ENCODE assay signal across 8 cellular contexts in the genomic region with DNA sequence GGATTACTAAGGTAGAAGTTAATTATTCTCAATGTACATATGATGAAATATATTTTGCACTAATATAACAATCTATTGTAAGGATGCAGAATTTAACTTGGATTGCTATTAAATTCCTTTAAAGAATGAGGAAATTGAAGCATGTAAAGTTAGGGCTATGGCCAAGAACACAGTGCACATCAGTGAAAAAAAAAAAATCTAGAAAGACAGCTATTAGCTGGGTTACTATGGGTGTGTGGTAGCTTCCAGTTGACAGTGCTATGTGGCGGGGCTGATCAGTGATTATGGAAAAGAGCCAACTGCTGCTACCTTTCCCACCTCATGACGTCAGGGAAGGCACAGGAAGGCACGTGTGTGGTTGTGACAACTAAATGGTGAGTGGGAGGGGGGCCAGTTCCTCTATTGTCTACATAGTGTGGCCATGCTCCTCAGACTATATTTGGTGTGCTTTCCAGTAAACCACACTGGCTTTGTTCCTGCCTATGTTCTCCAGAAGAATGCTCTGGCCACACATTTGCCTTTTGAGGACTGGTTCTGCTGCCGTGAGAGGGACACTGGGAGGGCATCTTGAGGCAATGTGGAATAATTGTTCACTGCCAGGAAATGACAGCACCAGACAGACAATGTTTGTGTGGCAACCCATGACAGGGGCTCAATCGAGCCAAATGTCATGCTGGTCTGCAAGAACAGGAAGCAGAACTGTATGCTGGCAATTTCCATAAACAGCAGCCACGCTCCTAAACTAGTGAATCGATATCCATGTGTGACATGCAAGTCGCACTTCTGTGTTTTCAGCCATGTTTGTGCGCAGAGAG. TPM values are rescaled to one million over a fixed set of nuclear protein-coding genes. Genes with fewer than 3 reads are reported as not detected.
DNase-seq lines count a peak whose midpoint lies in the region; ATAC-seq and TF ChIP-seq lines count a peak whose summit lies in the region.

No MANE protein-coding gene starts in this region.

- H3K27ac Mint-ChIP-seq in activated CD4-positive, alpha-beta memory T cell treated with anti-CD3 and anti-CD28 coated beads for 36 hours, result peak overlapping the region; percentile 82
- H3K27ac Mint-ChIP-seq in naive thymus-derived CD4-positive, alpha-beta T cell, result peak overlapping the region; percentile 90 to 100 (median 100)

- POLR2A ChIA-PET in activated CD4-positive, alpha-beta memory T cell treated with anti-CD3 and anti-CD28 coated beads for 36 hours (lab: Charles Lee), result interaction anchor here (0.5 to 2.1 kb wide), 2 partner anchors 61 to 121 kb away, joined by 3 to 7 read pairs; a partner anchor contains a TSS
- POLR2A ChIA-PET in naive thymus-derived CD4-positive, alpha-beta T cell (lab: Charles Lee), result interaction anchor here (0.6 to 8.2 kb wide), 10 partner anchors 12 to 557 kb away, joined by 3 to 450 read pairs (median 4); a partner anchor contains a TSS

- H3K27ac ChIP-seq in C4-2B (peak overlapping the region; percentile 5; the same call in 1 of the 2 replicates), thoracic aorta (peak overlapping the region; percentile 47 to 72)
- peak overlapping the region; percentile 98 for H3K27ac ChIP-seq in naive thymus-derived CD4-positive, alpha-beta T cell (ENCODE audit: low read depth, low read length)

- intact Hi-C loops in activated CD4-positive, alpha-beta memory T cell treated with anti-CD3 and anti-CD28 coated beads for 36 hours (cut with micrococcal nuclease), result loop anchor here (2.0 to 10.0 kb wide), 2 partner anchors 405 to 1567 kb away; a partner anchor contains a TSS
- intact Hi-C loops in naive thymus-derived CD4-positive, alpha-beta T cell (cut with micrococcal nuclease), result loop anchor here in 1 of 2 donors (5.0 to 10.0 kb wide), 2 partner anchors 303 to 935 kb away; a partner anchor contains a TSS

- H3K36me3 Mint-ChIP-seq in activated CD4-positive, alpha-beta memory T cell treated with anti-CD3 and anti-CD28 coated beads for 36 hours, result peaks cover 8% of the 10 kb centered on the region
- peaks cover 0 to 6% (median 4%) of the 10 kb centered on the region in 5 donors for H3K36me3 Mint-ChIP-seq in naive thymus-derived CD4-positive, alpha-beta T cell

- ATAC-seq in GM21786 (IDR thresholded peaks at IDR 0.05; ENCODE audit: unreplicated experiment) (peak; percentile 29), thoracic aorta (ENCODE audit: insufficient number of reproducible peaks, low FRiP score, low read depth) (no peak), GM19455 (IDR thresholded peaks at IDR 0.05; ENCODE audit: unreplicated experiment) (no peak)
- ATAC-seq in naive thymus-derived CD4-positive, alpha-beta T cell, result peak; percentile 35

- TF ChIP-seq CTCF in C4-2B (conservative IDR thresholded peaks at IDR 0.05) (no peak), thoracic aorta (IDR thresholded peaks at IDR 0.05) (no peak)

- peak overlapping the region; percentile 5 for H3K4me3 ChIP-seq in naive thymus-derived CD4-positive, alpha-beta T cell (ENCODE audit: low read length)
- no peak overlapping the region for H3K4me3 ChIP-seq in thoracic aorta

- no peaks in the 10 kb centered on the region for H3K9me3 Mint-ChIP-seq in activated CD4-positive, alpha-beta memory T cell treated with anti-CD3 and anti-CD28 coated beads for 36 hours
- peaks cover 0 to 10% (median 0%) of the 10 kb centered on the region in 11 donors for H3K9me3 Mint-ChIP-seq in naive thymus-derived CD4-positive, alpha-beta T cell

- peaks cover 40 to 61% of the 10 kb centered on the region in 2 donors for H3K4me1 ChIP-seq in naive thymus-derived CD4-positive, alpha-beta T cell (ENCODE audit: control insufficient read depth in 2 of 2, insufficient read depth in 2 of 2, low read length in 2 of 2)
- H3K4me1 ChIP-seq in thoracic aorta (ENCODE audit: control insufficient read depth in 1 of 2, low read depth in 2 of 2), result peaks cover 12 to 42% of the 10 kb centered on the region in 2 donors

- H3K4me1 Mint-ChIP-seq in activated CD4-positive, alpha-beta memory T cell treated with anti-CD3 and anti-CD28 coated beads for 36 hours (ENCODE audit: low read depth), result peaks cover 49% of the 10 kb centered on the region
- H3K4me1 Mint-ChIP-seq in naive thymus-derived CD4-positive, alpha-beta T cell, result peaks cover 32 to 74% (median 56%) of the 10 kb centered on the region in 7 donors

- CTCF ChIA-PET in activated CD4-positive, alpha-beta memory T cell treated with anti-CD3 and anti-CD28 coated beads for 36 hours (lab: Charles Lee), result no interaction called here
- CTCF ChIA-PET in naive thymus-derived CD4-positive, alpha-beta T cell (lab: Charles Lee), result interaction anchor here (1.8 kb wide), 1 partner anchor 63 kb away, joined by 6 read pairs; no protein-coding TSS in a partner anchor

- no peaks in the 10 kb centered on the region for H3K9me3 ChIP-seq in naive thymus-derived CD4-positive, alpha-beta T cell (ENCODE audit: control insufficient read depth in 2 of 3, low read length in 3 of 3)
- no peaks in the 10 kb centered on the region for H3K9me3 ChIP-seq in thoracic aorta

- H3K4me3 Mint-ChIP-seq in activated CD4-positive, alpha-beta memory T cell treated with anti-CD3 and anti-CD28 coated beads for 36 hours, result peak overlapping the region; percentile 28
- peak overlapping the region; percentile 37 to 94 (median 69) for H3K4me3 Mint-ChIP-seq in naive thymus-derived CD4-positive, alpha-beta T cell

- no peaks in the 10 kb centered on the region for H3K27me3 ChIP-seq in naive thymus-derived CD4-positive, alpha-beta T cell (ENCODE audit: control insufficient read depth in 2 of 2, insufficient read depth in 2 of 2, low read length in 2 of 2)
- no peaks in the 10 kb centered on the region for H3K27me3 ChIP-seq in thoracic aorta (replicated peaks; ENCODE audit: insufficient read depth)

- H3K27me3 Mint-ChIP-seq in activated CD4-positive, alpha-beta memory T cell treated with anti-CD3 and anti-CD28 coated beads for 36 hours, result no peaks in the 10 kb centered on the region
- no peaks in the 10 kb centered on the region for H3K27me3 Mint-ChIP-seq in naive thymus-derived CD4-positive, alpha-beta T cell

- peak; percentile 82 for DNase-seq in NCI-H2227 (lab: John Stamatoyannopoulos, UW; ENCODE audit: unreplicated experiment)
- DNase-seq in activated CD4-positive, alpha-beta memory T cell treated with anti-CD3 and anti-CD28 coated beads for 36 hours, result peak; percentile 73
- DNase-seq in effector CD4-positive, alpha-beta T cell, result peak; percentile 63
- peak; percentile 37 to 92 (median 77) for DNase-seq in naive thymus-derived CD4-positive, alpha-beta T cell
- DNase-seq in thoracic aorta (ENCODE audit: low spot score), result peak; percentile 53

- peaks cover 0 to 3% (median 0%) of the 10 kb centered on the region in 3 experiments for H3K36me3 ChIP-seq in naive thymus-derived CD4-positive, alpha-beta T cell (ENCODE audit: control insufficient read depth in 2 of 3, insufficient read depth in 3 of 3, low read length in 3 of 3)
- no peaks in the 10 kb centered on the region for H3K36me3 ChIP-seq in thoracic aorta

RNA-seq across cellular contexts. Expression of a gene that starts 2.9 kb away (rescaled TPM):
- 10 to 100 TPM; 18.0 to 18.2 TPM for total RNA-seq in activated CD4-positive, alpha-beta memory T cell treated with anti-CD3 and anti-CD28 coated beads for 36 hours
- 10 to 100 TPM; 20.4 to 36.3 (median 20.8) TPM for total RNA-seq in naive thymus-derived CD4-positive, alpha-beta T cell
- 1 to 10 TPM; 9.3 TPM for polyA plus RNA-seq in naive thymus-derived CD4-positive, alpha-beta T cell
- 10 to 100 TPM; 19.1 to 33.2 TPM for total RNA-seq in thoracic aorta

Comparison
In these comparisons a context has a peak if more than half of its experiments do, and no peak if none do; other contexts are left out.
1. H3K27ac ChIP-seq: peak in every context shown above with its lines; median percentile 98 in naive thymus-derived CD4-positive, alpha-beta T cell; 60 in thoracic aorta; 5 in C4-2B.
2. ATAC-seq: peak in GM21786 (single experiment) and naive thymus-derived CD4-positive, alpha-beta T cell (single experiment); none in thoracic aorta (single experiment) and GM19455 (single experiment).
3. Peak in every context shown above with its lines, with median percentiles within 50 percentile points of each other: DNase-seq.